Comparison of ENCODE assay signal across 20 cellular contexts in the genomic region with DNA sequence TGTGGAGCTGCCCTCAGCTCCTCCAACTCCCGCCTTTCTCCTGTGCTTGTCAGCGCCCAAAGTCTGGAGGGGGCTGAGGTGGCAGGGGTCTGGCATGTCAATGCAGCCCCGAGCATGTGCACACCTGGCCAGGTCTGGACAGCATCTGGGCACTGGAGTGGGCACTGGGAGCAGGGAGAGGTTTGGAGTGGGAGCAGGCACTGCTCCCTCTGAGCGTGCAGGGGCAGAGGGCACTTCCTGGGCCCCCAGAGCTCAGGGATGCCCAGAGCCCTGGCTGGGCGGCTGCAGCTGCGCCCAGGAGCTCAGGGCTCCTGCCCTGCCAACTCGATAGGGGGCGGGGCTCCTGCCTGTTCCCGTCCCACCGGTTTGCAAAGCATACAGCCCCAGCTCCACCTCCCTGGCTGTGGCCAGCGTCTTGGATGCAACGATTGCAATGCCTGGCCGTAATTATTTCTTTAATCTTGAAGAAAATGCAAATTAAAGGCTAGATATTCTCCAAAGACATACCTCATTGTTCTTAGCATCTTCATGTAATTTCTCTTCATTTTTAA.
"Had no signal": no experiment of that assay in that cellular context is flagged by ENCODE, and none has a peak within 500 bp of the region (broad histone marks: within the 10 kb centered on the region; RNA-seq: fewer than 3 reads in every experiment).

No MANE protein-coding gene starts in this region.

- ATAC-seq: activated T-cell treated with anti-CD3 and anti-CD28 coated beads, Interleukin-2, amount 50 U/mL, for 4 hours; T-helper 17 cell had no signal

- FAIRE-seq: astrocyte, TTC549 had no signal

- DNase-seq: activated CD4-positive, alpha-beta memory T cell treated with anti-CD3 and anti-CD28 coated beads for 36 hours; activated CD4-positive, alpha-beta T cell treated with anti-CD3 and anti-CD28 coated beads, Interleukin-2, amount 10 ng/mL, durations not matched to agents 7 days and 5 days; activated CD4-positive, CD25-positive, alpha-beta regulatory T cell; activated CD8-positive, alpha-beta memory T cell treated with anti-CD3 and anti-CD28 coated beads for 24 hours; activated gamma-delta T cell; activated naive CD4-positive, alpha-beta T cell treated with anti-CD3 and anti-CD28 coated beads for 36 hours; activated T-cell treated with anti-CD3 and anti-CD28 coated beads, Interleukin-2, amount 50 U/mL, for 4 hours; amygdala; Kasumi-1; NCI-H1048; NCI-H146; NCI-H187 treated with DMSO at 0.1 percent for 48 hours; NCI-H2081 treated with DMSO at 0.1 percent for 48 hours; NCI-H510A treated with DMSO at 0.1 percent for 48 hours; NCI-H69; SIG-M5; T-helper 17 cell; T-helper 9 cell had no signal
